ENCODE assay signal across 2 cellular contexts in genomic region chr19:13882841-13883240, GRCh38.
TF ChIP-seq lines count a peak whose summit lies in the region.

No MANE protein-coding gene starts in this region.

TF ChIP-seq in SK-N-SH, 30 proteins besides CTCF, POLR2A, EP300 and RAD21 (continued from another document):
- TF ChIP-seq, protein P1, sequence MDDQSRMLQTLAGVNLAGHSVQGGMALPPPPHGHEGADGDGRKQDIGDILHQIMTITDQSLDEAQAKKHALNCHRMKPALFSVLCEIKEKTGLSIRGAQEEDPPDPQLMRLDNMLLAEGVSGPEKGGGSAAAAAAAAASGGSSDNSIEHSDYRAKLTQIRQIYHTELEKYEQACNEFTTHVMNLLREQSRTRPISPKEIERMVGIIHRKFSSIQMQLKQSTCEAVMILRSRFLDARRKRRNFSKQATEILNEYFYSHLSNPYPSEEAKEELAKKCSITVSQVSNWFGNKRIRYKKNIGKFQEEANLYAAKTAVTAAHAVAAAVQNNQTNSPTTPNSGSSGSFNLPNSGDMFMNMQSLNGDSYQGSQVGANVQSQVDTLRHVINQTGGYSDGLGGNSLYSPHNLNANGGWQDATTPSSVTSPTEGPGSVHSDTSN (IDR thresholded peaks at IDR 0.05) = no peak
- TF ChIP-seq MEF2A (IDR thresholded peaks at IDR 0.05; ENCODE audit: borderline replicate concordance, low read depth) = no peak
- no peak for TF ChIP-seq FOSL2 (IDR thresholded peaks at IDR 0.05; ENCODE audit: borderline replicate concordance, low read depth)
- no peak for TF ChIP-seq NRF1 (IDR thresholded peaks at IDR 0.05; ENCODE audit: low read depth, low read length)
- TF ChIP-seq, protein P2, sequence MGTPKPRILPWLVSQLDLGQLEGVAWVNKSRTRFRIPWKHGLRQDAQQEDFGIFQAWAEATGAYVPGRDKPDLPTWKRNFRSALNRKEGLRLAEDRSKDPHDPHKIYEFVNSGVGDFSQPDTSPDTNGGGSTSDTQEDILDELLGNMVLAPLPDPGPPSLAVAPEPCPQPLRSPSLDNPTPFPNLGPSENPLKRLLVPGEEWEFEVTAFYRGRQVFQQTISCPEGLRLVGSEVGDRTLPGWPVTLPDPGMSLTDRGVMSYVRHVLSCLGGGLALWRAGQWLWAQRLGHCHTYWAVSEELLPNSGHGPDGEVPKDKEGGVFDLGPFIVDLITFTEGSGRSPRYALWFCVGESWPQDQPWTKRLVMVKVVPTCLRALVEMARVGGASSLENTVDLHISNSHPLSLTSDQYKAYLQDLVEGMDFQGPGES (IDR thresholded peaks at IDR 0.05; ENCODE audit: low read depth, low read length) = no peak
- no peak for TF ChIP-seq USF2 (IDR thresholded peaks at IDR 0.05; ENCODE audit: borderline replicate concordance, low read depth, low read length)
- no peak for TF ChIP-seq GATA2 (CRISPR knock-in tag; IDR thresholded peaks at IDR 0.05)
- no peak for TF ChIP-seq RFX5 (IDR thresholded peaks at IDR 0.05; ENCODE audit: low read length)
- TF ChIP-seq, protein P3, sequence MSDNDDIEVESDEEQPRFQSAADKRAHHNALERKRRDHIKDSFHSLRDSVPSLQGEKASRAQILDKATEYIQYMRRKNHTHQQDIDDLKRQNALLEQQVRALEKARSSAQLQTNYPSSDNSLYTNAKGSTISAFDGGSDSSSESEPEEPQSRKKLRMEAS (IDR thresholded peaks at IDR 0.05; ENCODE audit: low read depth) = no peak
- no peak for TF ChIP-seq USF1 (IDR thresholded peaks at IDR 0.05; ENCODE audit: borderline replicate concordance, low read depth)

TF ChIP-seq in SK-N-SH treated with all-trans-retinoic acid at 6 μM for 48 hours, 23 proteins besides CTCF, POLR2A, EP300 and RAD21 (continued from another document):
- TF ChIP-seq, protein P4, sequence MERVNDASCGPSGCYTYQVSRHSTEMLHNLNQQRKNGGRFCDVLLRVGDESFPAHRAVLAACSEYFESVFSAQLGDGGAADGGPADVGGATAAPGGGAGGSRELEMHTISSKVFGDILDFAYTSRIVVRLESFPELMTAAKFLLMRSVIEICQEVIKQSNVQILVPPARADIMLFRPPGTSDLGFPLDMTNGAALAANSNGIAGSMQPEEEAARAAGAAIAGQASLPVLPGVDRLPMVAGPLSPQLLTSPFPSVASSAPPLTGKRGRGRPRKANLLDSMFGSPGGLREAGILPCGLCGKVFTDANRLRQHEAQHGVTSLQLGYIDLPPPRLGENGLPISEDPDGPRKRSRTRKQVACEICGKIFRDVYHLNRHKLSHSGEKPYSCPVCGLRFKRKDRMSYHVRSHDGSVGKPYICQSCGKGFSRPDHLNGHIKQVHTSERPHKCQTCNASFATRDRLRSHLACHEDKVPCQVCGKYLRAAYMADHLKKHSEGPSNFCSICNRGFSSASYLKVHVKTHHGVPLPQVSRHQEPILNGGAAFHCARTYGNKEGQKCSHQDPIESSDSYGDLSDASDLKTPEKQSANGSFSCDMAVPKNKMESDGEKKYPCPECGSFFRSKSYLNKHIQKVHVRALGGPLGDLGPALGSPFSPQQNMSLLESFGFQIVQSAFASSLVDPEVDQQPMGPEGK (CRISPR knock-in tag; IDR thresholded peaks at IDR 0.05; ENCODE audit: borderline replicate concordance) = no peak
- TF ChIP-seq ZFP30 (CRISPR knock-in tag; IDR thresholded peaks at IDR 0.05) (no peak), ZNF70 (CRISPR knock-in tag; IDR thresholded peaks at IDR 0.05) (no peak), ISL1 (CRISPR knock-in tag; IDR thresholded peaks at IDR 0.05) (no peak), BACH2 (CRISPR knock-in tag; IDR thresholded peaks at IDR 0.05; ENCODE audit: borderline replicate concordance) (no peak), CSDC2 (CRISPR knock-in tag; IDR thresholded peaks at IDR 0.05) (no peak), TOX (CRISPR knock-in tag; IDR thresholded peaks at IDR 0.05; ENCODE audit: borderline replicate concordance) (no peak), SNAI2 (CRISPR knock-in tag; IDR thresholded peaks at IDR 0.05) (no peak), ESRRG (CRISPR knock-in tag; IDR thresholded peaks at IDR 0.05) (no peak), PPARA (CRISPR knock-in tag; IDR thresholded peaks at IDR 0.05; ENCODE audit: borderline replicate concordance) (no peak), POU6F1 (CRISPR knock-in tag; IDR thresholded peaks at IDR 0.05; ENCODE audit: borderline replicate concordance, low read depth) (no peak)
- TF ChIP-seq, protein P5, sequence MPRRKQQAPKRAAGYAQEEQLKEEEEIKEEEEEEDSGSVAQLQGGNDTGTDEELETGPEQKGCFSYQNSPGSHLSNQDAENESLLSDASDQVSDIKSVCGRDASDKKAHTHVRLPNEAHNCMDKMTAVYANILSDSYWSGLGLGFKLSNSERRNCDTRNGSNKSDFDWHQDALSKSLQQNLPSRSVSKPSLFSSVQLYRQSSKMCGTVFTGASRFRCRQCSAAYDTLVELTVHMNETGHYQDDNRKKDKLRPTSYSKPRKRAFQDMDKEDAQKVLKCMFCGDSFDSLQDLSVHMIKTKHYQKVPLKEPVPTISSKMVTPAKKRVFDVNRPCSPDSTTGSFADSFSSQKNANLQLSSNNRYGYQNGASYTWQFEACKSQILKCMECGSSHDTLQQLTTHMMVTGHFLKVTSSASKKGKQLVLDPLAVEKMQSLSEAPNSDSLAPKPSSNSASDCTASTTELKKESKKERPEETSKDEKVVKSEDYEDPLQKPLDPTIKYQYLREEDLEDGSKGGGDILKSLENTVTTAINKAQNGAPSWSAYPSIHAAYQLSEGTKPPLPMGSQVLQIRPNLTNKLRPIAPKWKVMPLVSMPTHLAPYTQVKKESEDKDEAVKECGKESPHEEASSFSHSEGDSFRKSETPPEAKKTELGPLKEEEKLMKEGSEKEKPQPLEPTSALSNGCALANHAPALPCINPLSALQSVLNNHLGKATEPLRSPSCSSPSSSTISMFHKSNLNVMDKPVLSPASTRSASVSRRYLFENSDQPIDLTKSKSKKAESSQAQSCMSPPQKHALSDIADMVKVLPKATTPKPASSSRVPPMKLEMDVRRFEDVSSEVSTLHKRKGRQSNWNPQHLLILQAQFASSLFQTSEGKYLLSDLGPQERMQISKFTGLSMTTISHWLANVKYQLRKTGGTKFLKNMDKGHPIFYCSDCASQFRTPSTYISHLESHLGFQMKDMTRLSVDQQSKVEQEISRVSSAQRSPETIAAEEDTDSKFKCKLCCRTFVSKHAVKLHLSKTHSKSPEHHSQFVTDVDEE (CRISPR knock-in tag; IDR thresholded peaks at IDR 0.05) = no peak
- TF ChIP-seq, protein P6, sequence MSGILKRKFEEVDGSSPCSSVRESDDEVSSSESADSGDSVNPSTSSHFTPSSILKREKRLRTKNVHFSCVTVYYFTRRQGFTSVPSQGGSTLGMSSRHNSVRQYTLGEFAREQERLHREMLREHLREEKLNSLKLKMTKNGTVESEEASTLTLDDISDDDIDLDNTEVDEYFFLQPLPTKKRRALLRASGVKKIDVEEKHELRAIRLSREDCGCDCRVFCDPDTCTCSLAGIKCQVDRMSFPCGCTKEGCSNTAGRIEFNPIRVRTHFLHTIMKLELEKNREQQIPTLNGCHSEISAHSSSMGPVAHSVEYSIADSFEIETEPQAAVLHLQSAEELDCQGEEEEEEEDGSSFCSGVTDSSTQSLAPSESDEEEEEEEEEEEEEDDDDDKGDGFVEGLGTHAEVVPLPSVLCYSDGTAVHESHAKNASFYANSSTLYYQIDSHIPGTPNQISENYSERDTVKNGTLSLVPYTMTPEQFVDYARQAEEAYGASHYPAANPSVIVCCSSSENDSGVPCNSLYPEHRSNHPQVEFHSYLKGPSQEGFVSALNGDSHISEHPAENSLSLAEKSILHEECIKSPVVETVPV (CRISPR knock-in tag; IDR thresholded peaks at IDR 0.05) = no peak
